Comparison of ENCODE assay signal across 1 cellular context in genomic region chr3:190504354-190505125, GRCh38.
TF ChIP-seq lines count a peak whose summit lies in the region.

No MANE protein-coding gene starts in this region.

TF ChIP-seq in GM12878, 131 proteins besides CTCF, POLR2A, EP300 and RAD21 (continued from another document):
- TF ChIP-seq ZBTB4 (CRISPR knock-in tag; IDR thresholded peaks at IDR 0.05) (no peak), REST (IDR thresholded peaks at IDR 0.05; ENCODE audit: low read depth, low read length) (no peak), MEF2A (IDR thresholded peaks at IDR 0.05; ENCODE audit: insufficient read depth, low read depth, low read length) (no peak)
